8 cellular contexts compared by ENCODE assay signal in genomic region chr5:145887976-145888574, GRCh38. TPM values are rescaled to one million over a fixed set of nuclear protein-coding genes. Genes with fewer than 3 reads are reported as not detected.
A peak's percentile ranks its signal among the peaks of the same experiment; 100 is the strongest.
DNase-seq lines count a peak whose midpoint lies in the region; ATAC-seq and TF ChIP-seq lines count a peak whose summit lies in the region.

No MANE protein-coding gene starts in this region.

- ATAC-seq in GM21367 (IDR thresholded peaks at IDR 0.05; ENCODE audit: unreplicated experiment) (peak; percentile 85), GM18873 (IDR thresholded peaks at IDR 0.05; ENCODE audit: low FRiP score, unreplicated experiment) (no peak)

- no peak for DNase-seq in AG09309 (ENCODE audit: low read depth)
- DNase-seq in NCI-H748 treated with DMSO at 0.1 percent for 48 hours (lab: John Stamatoyannopoulos, UW): peak; percentile 7
- peak in 1 of 10 donors; percentile 29 for DNase-seq in dorsolateral prefrontal cortex
- DNase-seq in mucosa of gallbladder (ENCODE audit: low spot score): peak; percentile 71
- DNase-seq in mesenteric fat pad (ENCODE audit: low spot score): no peak
- DNase-seq in NCI-H774 (lab: John Stamatoyannopoulos, UW): no peak

- H3K4me3 ChIP-seq in AG09309 (ENCODE audit: control insufficient read depth, low read depth, low read length) (no peak overlapping the region), dorsolateral prefrontal cortex (no peak overlapping the region)

- TF ChIP-seq CTCF in AG09309 (IDR thresholded peaks at IDR 0.05; ENCODE audit: control insufficient read depth, insufficient read depth, low read depth, low read length, missing control alignments): peak; percentile 87
- peak in 48 of 56 donors; percentile 11 to 56 (median 40) for TF ChIP-seq CTCF in dorsolateral prefrontal cortex (IDR thresholded peaks at IDR 0.05 in 54 of 56, conservative IDR thresholded peaks at IDR 0.05 in 2 of 56; ENCODE audit: low read depth in 1 of 56, partially characterized antibody in 56 of 56)

- intact Hi-C loops in dorsolateral prefrontal cortex (cut with DNase I): no loop called here

- peaks cover 0 to 4% (median 0%) of the 10 kb centered on the region in 45 donors for H3K27me3 ChIP-seq in dorsolateral prefrontal cortex

- no peak overlapping the region for H3K27ac ChIP-seq in dorsolateral prefrontal cortex

RNA-seq across cellular contexts. Expression of gene GRXCR2, which starts 15.3 kb away (rescaled TPM):
- total RNA-seq in dorsolateral prefrontal cortex: 1 to 10 TPM in 1 of 120 experiments, under 1 TPM in 6, not detected in 113; 0.23 to 1.2 (median 0.31) TPM
- not detected for total RNA-seq in mucosa of gallbladder
- not detected for total RNA-seq in mesenteric fat pad

RNA-seq across cellular contexts. Expression of gene SH3RF2, which starts 48.3 kb away (rescaled TPM):
- 10 to 100 TPM in 2 of 120 experiments, 1 to 10 TPM in 117, under 1 TPM in 1; 0.91 to 10.7 (median 4.7) TPM for total RNA-seq in dorsolateral prefrontal cortex
- total RNA-seq in mucosa of gallbladder: 106 TPM
- total RNA-seq in mesenteric fat pad: 1.6 TPM

RNA-seq across cellular contexts. Expression of gene PRELID2, which starts 52.9 kb away (rescaled TPM):
- total RNA-seq in dorsolateral prefrontal cortex (10 to 100 TPM in 119 of 120 experiments, 1 to 10 TPM in 1; 9.0 to 43.7 (median 22.9) TPM), mucosa of gallbladder (58.1 TPM), mesenteric fat pad (7.7 TPM)

Comparison
In these comparisons a context has a peak if more than half of its experiments do, and no peak if none do; other contexts are left out.
1. DNase-seq: peak in NCI-H748 treated with DMSO at 0.1 percent for 48 hours (single experiment) and mucosa of gallbladder (single experiment); none in AG09309 (single experiment), mesenteric fat pad (single experiment) and NCI-H774 (single experiment).